8 cellular contexts compared by ENCODE assay signal in the genomic region with DNA sequence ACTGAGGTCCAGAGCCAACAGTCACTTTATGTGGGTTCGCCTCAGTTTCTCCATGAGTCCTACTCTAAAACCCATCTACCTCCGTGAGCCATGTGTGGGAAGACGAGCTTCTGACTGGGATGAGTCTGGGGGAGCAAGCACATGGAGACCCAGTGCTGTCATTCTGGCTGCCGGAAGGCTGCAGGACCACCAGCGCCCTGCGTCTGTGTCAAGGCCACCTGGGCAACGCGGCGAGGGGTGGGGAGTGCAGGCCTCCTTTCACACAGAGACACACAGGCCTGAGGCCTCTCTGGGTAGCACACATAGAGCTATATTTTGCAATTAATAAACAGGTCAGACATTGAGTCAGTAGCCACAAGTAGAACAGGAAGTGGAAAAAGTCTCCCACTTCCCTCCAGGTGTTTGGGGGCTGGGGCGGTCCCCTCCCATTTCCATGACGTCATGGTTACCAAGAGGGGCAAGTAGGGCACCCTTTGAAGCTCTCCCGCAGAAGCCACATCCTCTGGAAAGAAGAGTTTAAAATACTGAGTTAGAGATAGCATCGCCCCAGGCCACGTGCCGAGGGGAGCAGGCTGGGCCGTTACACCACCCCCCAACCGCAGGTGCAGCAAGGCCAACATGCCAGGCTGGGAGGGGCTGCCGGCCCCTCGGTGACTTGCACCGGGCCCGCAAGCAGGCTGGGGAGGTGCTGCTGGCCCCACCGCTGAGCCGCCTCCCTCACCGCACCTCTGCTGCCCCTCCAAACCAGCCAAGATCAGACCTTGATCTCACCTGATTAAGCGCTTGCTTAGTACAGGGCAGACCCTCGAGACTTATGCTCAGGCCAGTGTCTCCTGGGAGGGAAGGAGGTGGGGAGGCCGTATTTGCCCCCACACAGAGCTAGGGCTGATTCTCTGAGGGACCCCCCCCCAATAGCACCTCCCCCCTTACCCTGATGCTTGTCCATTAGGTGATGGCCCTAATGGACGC. TPM values are rescaled to one million over a fixed set of nuclear protein-coding genes. Genes with fewer than 3 reads are reported as not detected.
A peak's percentile ranks its signal among the peaks of the same experiment; 100 is the strongest.
DNase-seq lines count a peak whose midpoint lies in the region; ATAC-seq and TF ChIP-seq lines count a peak whose summit lies in the region.

No MANE protein-coding gene starts in this region.

- ATAC-seq in HG02623 (IDR thresholded peaks at IDR 0.05; ENCODE audit: unreplicated experiment) (peak; percentile 66), esophagus mucosa (peak; percentile 67)

- in situ Hi-C loops in GM13976 (cut with MboI; ENCODE audit: low sequenced_read_pairs, unreplicated experiment), result no loop called here

- intact Hi-C loops in posterior vena cava (cut with DNase I), result loop anchor here (2.0 to 10.0 kb wide), 3 partner anchors 162 to 438 kb away; no protein-coding TSS in a partner anchor

- TF ChIP-seq CTCF in GM13976 (IDR thresholded peaks at IDR 0.05; ENCODE audit: borderline replicate concordance, control extremely low read depth, extremely low read depth, insufficient read depth, missing control alignments), result no peak

- DNase-seq in GM13976 (ENCODE audit: low spot score), result peak; percentile 87
- DNase-seq in NK-92 (lab: John Stamatoyannopoulos, UW; ENCODE audit: unreplicated experiment), result peak; percentile 96
- DNase-seq in activated CD8-positive, alpha-beta memory T cell treated with anti-CD3 and anti-CD28 coated beads, Interleukin-2, amount 50 U/mL, for 4 hours, result peak; percentile 97
- peak; percentile 85 for DNase-seq in posterior vena cava (ENCODE audit: low spot score)
- DNase-seq in ureter (ENCODE audit: low spot score), result peak; percentile 86
- no peak for DNase-seq in NCI-H2196 (lab: John Stamatoyannopoulos, UW; ENCODE audit: unreplicated experiment)

RNA-seq across cellular contexts. Expression of a gene that starts 32.7 kb away (rescaled TPM):
- 163 TPM for total RNA-seq in esophagus mucosa
- total RNA-seq in posterior vena cava, result 100 to 1,000 TPM; 160 to 182 TPM
- 172 TPM for total RNA-seq in ureter

RNA-seq across cellular contexts. Expression of a gene that starts 41.8 kb away (rescaled TPM):
- 31.0 TPM for total RNA-seq in esophagus mucosa
- 10 to 100 TPM; 31.2 to 36.7 TPM for total RNA-seq in posterior vena cava
- 33.7 TPM for total RNA-seq in ureter
